Comparison of ENCODE assay signal across 10 cellular contexts in genomic region chr7:1052031-1052818, GRCh38. TPM values are rescaled to one million over a fixed set of nuclear protein-coding genes. Genes with fewer than 3 reads are reported as not detected.
A peak's percentile ranks its signal among the peaks of the same experiment; 100 is the strongest.
DNase-seq lines count a peak whose midpoint lies in the region; ATAC-seq and TF ChIP-seq lines count a peak whose summit lies in the region.
"Had no signal": no experiment of that assay in that cellular context is flagged by ENCODE, and none has a peak within 500 bp of the region (broad histone marks: within the 10 kb centered on the region; RNA-seq: fewer than 3 reads in every experiment).

No MANE protein-coding gene starts in this region.

- peak overlapping the region; percentile 32; the same call in 1 of the 2 replicates for H3K27ac ChIP-seq in GM23338 (ENCODE audit: low read depth)
- peak overlapping the region; percentile 85 to 91 for H3K27ac ChIP-seq in lung (ENCODE audit: low read depth in 1 of 2, low read length in 1 of 2)
- H3K27ac ChIP-seq in stomach smooth muscle (ENCODE audit: low read length) = peak overlapping the region; percentile 37

- WGBS in lung, 2 donors = 61 to 75% methylated on average over 16 to 20 of the region's 20 CpGs

- peaks cover 37% of the 10 kb centered on the region for H3K4me1 Mint-ChIP-seq in GM23338
- H3K4me1 Mint-ChIP-seq in chondrocyte (ENCODE audit: low read depth) = no peaks in the 10 kb centered on the region

- no peaks in the 10 kb centered on the region for H3K9me3 ChIP-seq in lung (ENCODE audit: control insufficient read depth in 2 of 2, insufficient read depth in 1 of 2, low read length in 1 of 2)
- no peaks in the 10 kb centered on the region for H3K9me3 ChIP-seq in stomach smooth muscle (ENCODE audit: control insufficient read depth in 2 of 2, low read length in 2 of 2)
- H3K9me3 ChIP-seq: BE2C had no signal

- intact Hi-C loops in posterior vena cava (cut with DNase I) = no loop called here

- no peaks in the 10 kb centered on the region for H3F3A ChIP-seq in GM23338 (replicated peaks; ENCODE audit: low read depth)

- H3K4me3 ChIP-seq in GM23338 = no peak overlapping the region
- H3K4me3 ChIP-seq in lung = no peak overlapping the region
- no peak overlapping the region for H3K4me3 ChIP-seq in stomach smooth muscle (ENCODE audit: low read length in 2 of 2)

- H4K20me1 ChIP-seq in GM23338 (replicated peaks; ENCODE audit: insufficient read depth) = no peaks in the 10 kb centered on the region

- H3K4me3 Mint-ChIP-seq in GM23338 = no peak overlapping the region
- H3K4me3 Mint-ChIP-seq in chondrocyte (ENCODE audit: unreplicated experiment) = no peak overlapping the region
- H3K4me3 Mint-ChIP-seq: type B pancreatic cell had no signal

- H3K27me3 ChIP-seq in GM23338 (ENCODE audit: insufficient read depth) = no peaks in the 10 kb centered on the region
- no peaks in the 10 kb centered on the region for H3K27me3 ChIP-seq in lung (ENCODE audit: control insufficient read depth, insufficient read depth)
- H3K27me3 ChIP-seq in stomach smooth muscle (ENCODE audit: control insufficient read depth in 1 of 2, insufficient read depth in 2 of 2, low read length in 2 of 2) = no peaks in the 10 kb centered on the region
- H3K27me3 ChIP-seq: BE2C had no signal

- TF ChIP-seq CTCF in GM23338 (conservative IDR thresholded peaks at IDR 0.05; ENCODE audit: low read depth in 2 of 2) (no peak), chondrocyte (IDR thresholded peaks at IDR 0.05) (no peak), lung (IDR thresholded peaks at IDR 0.05; ENCODE audit: control extremely low read depth, extremely low read depth) (no peak)

- no peaks in the 10 kb centered on the region for H3K9me2 ChIP-seq in GM23338 (ENCODE audit: insufficient read depth)

- no peaks in the 10 kb centered on the region for H3K9me3 Mint-ChIP-seq in GM23338
- no peaks in the 10 kb centered on the region for H3K9me3 Mint-ChIP-seq in chondrocyte (ENCODE audit: low read depth)
- H3K9me3 Mint-ChIP-seq: type B pancreatic cell had no signal

- H3K27ac Mint-ChIP-seq in GM23338 (peak overlapping the region; percentile 72; the same call in 1 of the 2 replicates), chondrocyte (ENCODE audit: unreplicated experiment) (no peak overlapping the region)
- H3K27ac Mint-ChIP-seq: type B pancreatic cell had no signal

- H3K36me3 ChIP-seq in GM23338 (ENCODE audit: insufficient read depth) (no peaks in the 10 kb centered on the region), lung (ENCODE audit: control insufficient read depth in 2 of 2, insufficient read depth in 2 of 2, low read length in 2 of 2) (peaks cover 0 to 1% of the 10 kb centered on the region in 2 donors), stomach smooth muscle (ENCODE audit: control insufficient read depth in 2 of 2, insufficient read depth in 2 of 2, low read length in 2 of 2) (no peaks in the 10 kb centered on the region)
- H3K36me3 ChIP-seq: BE2C had no signal

- peaks cover 8% of the 10 kb centered on the region; the same call in 1 of the 2 replicates for H3K4me1 ChIP-seq in GM23338 (ENCODE audit: insufficient read depth)
- H3K4me1 ChIP-seq in lung (ENCODE audit: control insufficient read depth in 2 of 2, insufficient read depth in 2 of 2, low read length in 2 of 2) = peaks cover 10 to 43% of the 10 kb centered on the region in 2 donors
- peaks cover 61% of the 10 kb centered on the region for H3K4me1 ChIP-seq in stomach smooth muscle (ENCODE audit: control insufficient read depth, insufficient read depth, low read length)

- DNase-seq in GM23338 (ENCODE audit: low spot score) (no peak), chondrocyte (ENCODE audit: low spot score) (peak; percentile 80), lung (ENCODE audit: low spot score) (no peak), posterior vena cava (ENCODE audit: low spot score) (no peak), globus pallidus (ENCODE audit: low spot score) (no peak)
- DNase-seq in stimulated activated CD4-positive, alpha-beta T cell treated with anti-CD3 and anti-CD28 coated beads, Interleukin-12 subunit alpha, Interleukin-12 subunit beta, amount 100 ng/mL, for 4 hours = no peak
- DNase-seq: BE2C had no signal

- no peak overlapping the region for H3K9ac ChIP-seq in stomach smooth muscle (ENCODE audit: low read length in 2 of 2)

- no peaks in the 10 kb centered on the region for H3K36me3 Mint-ChIP-seq in GM23338 (ENCODE audit: low read depth)
- no peaks in the 10 kb centered on the region for H3K36me3 Mint-ChIP-seq in chondrocyte (ENCODE audit: low read depth)
- H3K36me3 Mint-ChIP-seq: type B pancreatic cell had no signal

- ATAC-seq in GM23338 = no peak
- no peak for ATAC-seq in lung (ENCODE audit: insufficient read depth, low FRiP score)
- ATAC-seq in GM19467 (IDR thresholded peaks at IDR 0.05; ENCODE audit: unreplicated experiment) = no peak

- H2AFZ ChIP-seq in GM23338 = no peak overlapping the region

- H3K79me2 ChIP-seq in GM23338 (replicated peaks; ENCODE audit: insufficient read depth) = peaks cover 10% of the 10 kb centered on the region; the same call in 1 of the 2 replicates

- H3K27me3 Mint-ChIP-seq in GM23338 (ENCODE audit: insufficient read depth, low read depth, poor library complexity) (peaks cover 6% of the 10 kb centered on the region), chondrocyte (ENCODE audit: low read depth) (no peaks in the 10 kb centered on the region)
- H3K27me3 Mint-ChIP-seq: type B pancreatic cell had no signal

- no peak overlapping the region for H3K4me2 ChIP-seq in GM23338

TF ChIP-seq in GM23338, 12 proteins besides CTCF, POLR2A, EP300 and RAD21 (continues in another document):
- TF ChIP-seq NANOG (IDR thresholded peaks at IDR 0.05; ENCODE audit: borderline replicate concordance) = no peak
- TF ChIP-seq REST (IDR thresholded peaks at IDR 0.05; ENCODE audit: unreplicated experiment) = no peak
- no peak for TF ChIP-seq CREB1 (CRISPR knock-in tag; IDR thresholded peaks at IDR 0.05; ENCODE audit: low read depth)
- TF ChIP-seq STAT1 (IDR thresholded peaks at IDR 0.05; ENCODE audit: unreplicated experiment) = no peak
- TF ChIP-seq POLR2AphosphoS5 (IDR thresholded peaks at IDR 0.05; ENCODE audit: low read depth) = no peak
- no peak for TF ChIP-seq EZH2 (IDR thresholded peaks at IDR 0.05; ENCODE audit: low read depth, unreplicated experiment)
- TF ChIP-seq ZNF114 (CRISPR knock-in tag; IDR thresholded peaks at IDR 0.05) = no peak
- TF ChIP-seq ETS1 (IDR thresholded peaks at IDR 0.05) = no peak
- TF ChIP-seq ZNF331 (CRISPR knock-in tag; IDR thresholded peaks at IDR 0.05; ENCODE audit: low read depth) = no peak

RNA-seq across cellular contexts. Expression of gene GPR146, which starts 7.9 kb away (rescaled TPM):
- total RNA-seq in GM23338 (2014; rRNA removed; shearing (Covaris generic)) = 0.16 and 0.28 TPM in 2 replicates
- polyA plus RNA-seq in GM23338 (2016; fragmentation: Nextera tagmentation; extraction: Ambion mirVana) = 0.37 TPM in 1 of 2 replicates, not detected in the other
- total RNA-seq in chondrocyte = 1.4 to 4.4 TPM (median 3.8 TPM) in 3 replicates
- total RNA-seq in lung = 10 to 100 TPM; 13.7 to 14.4 TPM
- 10 to 100 TPM; 13.7 to 27.1 TPM for polyA plus RNA-seq in lung
- 10 to 100 TPM in 1 of 2 donors, 1 to 10 TPM in 1; 9.4 to 14.3 TPM for total RNA-seq in posterior vena cava

RNA-seq across cellular contexts. Expression of gene GPER1, which starts 35.7 kb away (rescaled TPM):
- total RNA-seq in GM23338 (2014; rRNA removed; shearing (Covaris generic)) = 2.8 TPM in 1 of 2 replicates, not detected in the other
- 0.42 and 0.89 TPM in 2 replicates for polyA plus RNA-seq in GM23338 (2016; fragmentation: Nextera tagmentation; extraction: Ambion mirVana)
- 5.7 to 9.9 TPM (median 9.5 TPM) in 3 replicates for total RNA-seq in chondrocyte
- 1 to 10 TPM; 5.9 to 7.7 TPM for total RNA-seq in lung
- 1 to 10 TPM; 3.7 to 6.7 TPM for polyA plus RNA-seq in lung
- 1 to 10 TPM; 5.5 to 6.6 TPM for total RNA-seq in posterior vena cava

Comparison
In these comparisons a context has a peak if more than half of its experiments do, and no peak if none do; other contexts are left out.
1. H3K27ac ChIP-seq: peak in every context shown above with its lines; median percentile 88 in lung; 37 in stomach smooth muscle; 32 in GM23338.